Comparison of ENCODE assay signal across 34 cellular contexts in the genomic region with DNA sequence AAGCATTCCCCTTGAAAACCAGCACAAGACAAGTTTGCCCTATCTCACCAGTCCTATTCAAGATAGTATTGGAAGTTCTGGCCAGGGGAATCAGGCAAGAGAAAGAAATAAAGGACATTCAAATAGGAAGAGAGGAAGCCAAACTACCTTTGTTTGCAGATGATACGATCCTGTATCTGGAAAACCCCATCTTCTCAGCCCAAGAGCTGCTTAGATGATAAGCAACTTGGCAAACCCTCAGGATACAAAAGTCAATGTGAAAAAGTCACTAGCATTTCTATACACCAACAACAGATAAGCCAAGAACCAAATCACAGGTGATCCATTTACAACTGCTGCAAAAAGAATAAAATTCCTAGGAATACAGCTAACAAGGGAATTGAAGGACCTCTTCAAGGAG.
"Had no signal": no experiment of that assay in that cellular context is flagged by ENCODE, and none has a peak within 500 bp of the region (broad histone marks: within the 10 kb centered on the region; RNA-seq: fewer than 3 reads in every experiment).

No MANE protein-coding gene starts in this region.

- H3K4me3 ChIP-seq: adrenal gland, ascending aorta, body of pancreas, breast epithelium, cardiac muscle cell had no signal

- H3K27ac ChIP-seq: adrenal gland, ascending aorta, body of pancreas, brain microvascular endothelial cell, breast epithelium, cardiac muscle cell had no signal

- H3K27me3 ChIP-seq: adrenal gland, ascending aorta, body of pancreas, brain microvascular endothelial cell, breast epithelium, cardiac muscle cell had no signal

- H3K36me3 ChIP-seq: adrenal gland, ascending aorta, brain microvascular endothelial cell, breast epithelium, cardiac muscle cell had no signal

- H3K4me1 ChIP-seq: adrenal gland, ascending aorta, breast epithelium had no signal

- ATAC-seq: activated naive CD4-positive, alpha-beta T cell treated with anti-CD3 and anti-CD28 coated beads, Interleukin-2, amount 50 U/mL, for 72 hours; activated naive CD8-positive, alpha-beta T cell treated with anti-CD3 and anti-CD28 coated beads, Interleukin-2, amount 50 U/mL, for 24 hours; activated T-cell treated with anti-CD3 and anti-CD28 coated beads, Interleukin-2, amount 50 U/mL, for 4 hours; activated T-cell treated with anti-CD3 and anti-CD28 coated beads, Interleukin-2, amount 50 U/mL, for 72 hours; activated T-helper 17 cell treated with anti-CD3 and anti-CD28 coated beads, Interleukin-2, amount 50 U/mL, for 72 hours; body of pancreas had no signal

- H3K9me3 ChIP-seq: adrenal gland, body of pancreas had no signal

- FAIRE-seq: astrocyte, bronchial epithelial cell had no signal

- DNase-seq: activated effector memory CD4-positive, alpha-beta T cell treated with anti-CD3 and anti-CD28 coated beads, Interleukin-2, amount 50 U/mL, for 16 hours; activated effector memory CD4-positive, alpha-beta T cell treated with Interleukin-2 at 50 U/mL for 16 hours; activated gamma-delta T cell; activated gamma-delta T cell treated with Interleukin-2 at 50 U/mL for 16 hours; activated naive CD4-positive, alpha-beta T cell; activated naive CD4-positive, alpha-beta T cell treated with anti-CD3 and anti-CD28 coated beads for 36 hours; activated naive CD4-positive, alpha-beta T cell treated with anti-CD3 and anti-CD28 coated beads, Interleukin-2, amount 10 ng/mL, durations not matched to agents 7 days and 5 days; activated naive CD4-positive, alpha-beta T cell treated with anti-CD3 and anti-CD28 coated beads, Interleukin-2, amount 50 U/mL, for 16 hours; activated naive CD4-positive, alpha-beta T cell treated with Interleukin-2 at 50 U/mL for 16 hours; activated naive CD8-positive, alpha-beta T cell treated with anti-CD3 and anti-CD28 coated beads for 36 hours; activated naive CD8-positive, alpha-beta T cell treated with anti-CD3 and anti-CD28 coated beads, Interleukin-2, amount 10 ng/mL, durations not matched to agents 7 days and 5 days; activated naive CD8-positive, alpha-beta T cell treated with anti-CD3 and anti-CD28 coated beads, Interleukin-2, amount 50 U/mL, for 24 hours; activated T-cell treated with anti-CD3 and anti-CD28 coated beads, Interleukin-2, amount 50 U/mL, for 1 hour; activated T-cell treated with anti-CD3 and anti-CD28 coated beads, Interleukin-2, amount 50 U/mL, for 24 hours; activated T-cell treated with anti-CD3 and anti-CD28 coated beads, Interleukin-2, amount 50 U/mL, for 4 hours; activated T-cell treated with anti-CD3 and anti-CD28 coated beads, Interleukin-2, amount 50 U/mL, for 48 hours; activated T-cell treated with anti-CD3 and anti-CD28 coated beads, Interleukin-2, amount 50 U/mL, for 72 hours; adrenal gland; amniotic stem cell; amygdala; anterior cingulate cortex; aorta; body of pancreas; brain microvascular endothelial cell; caudate nucleus; central memory CD4-positive, alpha-beta T cell; cerebellar nuclear complex had no signal
